Comparison of ENCODE assay signal across 8 cellular contexts in the genomic region with DNA sequence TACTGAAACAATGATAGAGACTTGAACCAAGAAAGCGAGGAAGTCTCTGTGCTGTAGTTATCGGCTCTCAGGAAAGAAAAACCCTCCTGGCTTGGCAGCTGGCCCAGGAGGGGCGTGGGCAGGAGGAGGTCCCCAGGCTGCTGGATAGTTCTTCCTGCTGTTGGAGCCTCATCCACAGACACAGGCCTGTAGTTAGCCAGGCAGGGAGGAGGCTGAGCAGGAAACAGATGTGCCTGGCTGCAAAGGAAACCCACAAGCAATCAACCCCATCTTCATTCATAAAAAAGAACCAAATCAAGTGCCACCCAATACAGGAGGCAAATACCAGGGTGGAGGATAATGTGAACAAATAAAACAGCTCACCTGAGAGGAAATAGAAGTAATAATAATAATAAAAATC.
DNase-seq lines count a peak whose midpoint lies in the region; ATAC-seq and TF ChIP-seq lines count a peak whose summit lies in the region.

No MANE protein-coding gene starts in this region.

- no peak overlapping the region for H3K4me3 ChIP-seq in lower leg skin (ENCODE audit: low read depth, poor library complexity, severe bottlenecking)

- no peaks in the 10 kb centered on the region for H3K9me3 Mint-ChIP-seq in MCF 10A (ENCODE audit: unreplicated experiment)

- intact Hi-C loops in MCF 10A (cut with micrococcal nuclease) = no loop called here
- intact Hi-C loops in lower leg skin (cut with DNase I; ENCODE audit: low total_unique reads) = no loop called here

- peaks cover 32% of the 10 kb centered on the region for H3K4me1 Mint-ChIP-seq in MCF 10A (ENCODE audit: insufficient read depth, unreplicated experiment)

- no peaks in the 10 kb centered on the region for H3K27me3 Mint-ChIP-seq in MCF 10A (ENCODE audit: insufficient read depth, unreplicated experiment)

- ATAC-seq in HG03460 (IDR thresholded peaks at IDR 0.05; ENCODE audit: unreplicated experiment) = no peak

- peak overlapping the region; percentile 81 for H3K27ac Mint-ChIP-seq in MCF 10A (ENCODE audit: low read depth, unreplicated experiment)

- CTCF ChIA-PET in MCF 10A (lab: Yijun Ruan, JAX) = interaction anchor here (0.7 kb wide), 2 partner anchors 448 to 1017 kb away, joined by 3 to 4 read pairs; no protein-coding TSS in a partner anchor

- no peak overlapping the region for H3K4me3 Mint-ChIP-seq in MCF 10A (ENCODE audit: unreplicated experiment)

- TF ChIP-seq CTCF in MCF 10A (IDR thresholded peaks at IDR 0.05; ENCODE audit: unreplicated experiment) (no peak), lower leg skin (IDR thresholded peaks at IDR 0.05) (no peak)

- BruUV-seq in MCF 10A (replicated peaks; lab: Mats Ljungman, UMichigan) = no TSS peak

- TF ChIP-seq POLR2A in lower leg skin (IDR thresholded peaks at IDR 0.05) = no peak

- POLR2A ChIA-PET in MCF 10A (lab: Yijun Ruan, JAX) = interaction anchor here (1.1 kb wide), 1 partner anchor 50 kb away, joined by 3 read pairs; no protein-coding TSS in a partner anchor

- DNase-seq in H4 (ENCODE audit: low spot score) = peak; percentile 77
- peak; percentile 76 for DNase-seq in NCI-H510A treated with DMSO at 0.1 percent for 48 hours (lab: John Stamatoyannopoulos, UW)
- peak; percentile 74 for DNase-seq in MCF 10A (ENCODE audit: unreplicated experiment)
- DNase-seq in lower leg skin (ENCODE audit: low spot score in 2 of 2) = peak; percentile 65 to 93
- no peak for DNase-seq in stimulated activated CD4-positive, alpha-beta T cell treated with anti-CD3 and anti-CD28 coated beads, Interleukin-15, amount 100 ng/mL, for 24 hours
- DNase-seq in stimulated activated CD4-positive, alpha-beta T cell treated with anti-CD3 and anti-CD28 coated beads, Interleukin-4, amount 100 ng/mL, for 4 hours = no peak
- no peak for DNase-seq in activated gamma-delta T cell (lab: John Stamatoyannopoulos, UW)

- WGBS in lower leg skin, 2 donors = 6 to 16% methylated on average over 3 of the region's 3 CpGs

- H3K36me3 Mint-ChIP-seq in MCF 10A (ENCODE audit: insufficient read depth, unreplicated experiment) = no peaks in the 10 kb centered on the region

Comparison
In these comparisons a context has a peak if more than half of its experiments do, and no peak if none do; other contexts are left out.
1. DNase-seq: peak in H4 (single experiment), NCI-H510A treated with DMSO at 0.1 percent for 48 hours (single experiment), MCF 10A (single experiment) and lower leg skin (2 of 2); none in stimulated activated CD4-positive, alpha-beta T cell treated with anti-CD3 and anti-CD28 coated beads, Interleukin-15, amount 100 ng/mL, for 24 hours (single experiment), stimulated activated CD4-positive, alpha-beta T cell treated with anti-CD3 and anti-CD28 coated beads, Interleukin-4, amount 100 ng/mL, for 4 hours (0 of 2) and activated gamma-delta T cell (single experiment).